In the genomic region with DNA sequence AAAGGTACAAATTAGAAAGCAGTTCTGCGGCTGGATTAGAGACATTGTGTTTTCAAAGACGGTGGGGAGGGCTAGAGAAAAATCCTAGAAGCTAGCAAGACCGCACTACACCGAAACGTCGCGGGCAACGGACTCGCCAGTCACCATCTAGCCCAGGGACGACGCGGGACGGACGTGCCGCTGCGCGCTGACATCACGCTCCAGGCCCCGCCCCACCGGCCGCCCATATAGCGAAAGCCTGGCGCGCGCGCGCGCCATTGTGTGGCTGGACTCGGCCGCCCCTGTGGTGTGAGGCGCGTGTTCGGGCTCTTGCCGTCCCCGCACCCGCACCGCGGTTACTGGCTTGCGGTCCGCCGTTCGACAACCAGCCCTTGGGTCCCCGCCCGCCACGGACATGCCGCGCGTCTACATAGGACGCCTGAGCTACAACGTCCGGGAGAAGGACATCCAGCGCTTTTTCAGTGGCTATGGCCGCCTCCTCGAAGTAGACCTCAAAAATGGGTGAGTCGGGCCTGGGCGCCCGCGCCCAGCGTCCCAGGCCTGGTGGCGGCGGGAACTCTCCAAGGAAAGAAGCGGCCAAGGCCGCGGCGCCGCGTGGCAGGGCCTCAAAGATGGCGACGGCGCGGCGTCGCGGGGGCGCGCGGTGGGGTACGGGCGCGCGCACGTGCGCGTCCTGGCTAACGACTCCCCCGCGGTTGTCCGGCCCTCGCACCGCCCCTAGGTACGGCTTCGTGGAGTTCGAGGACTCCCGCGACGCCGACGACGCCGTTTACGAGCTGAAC, we compare ENCODE assay signal across 8 cellular contexts. TPM values are rescaled to one million over a fixed set of nuclear protein-coding genes. Genes with fewer than 3 reads are reported as not detected.
DNase-seq lines count a peak whose midpoint lies in the region; ATAC-seq lines count a peak whose summit lies in the region.

TSS of gene SRSF6 (plus strand) at position 257 of the 782 bp plus-strand sequence. CDS start at position 395, 138 bp downstream.

- intact Hi-C loops in left colon (cut with DNase I, micrococcal nuclease), result no loop called here

- DNase-seq in Ammon's horn (ENCODE audit: low spot score) (peak; percentile 98), NCI-H460 (ENCODE audit: extremely low read depth, low read depth) (peak; percentile 90), left colon (peak; percentile 93 to 98)
- peak; percentile 92 to 93 for DNase-seq in activated CD4-positive, alpha-beta T cell treated with anti-CD3 and anti-CD28 coated beads for 4 hours
- DNase-seq in stimulated activated CD4-positive, alpha-beta T cell treated with anti-CD3 and anti-CD28 coated beads, Interleukin-1b, Interleukin-23, amount 100 ng/mL, for 4 hours (ENCODE audit: low read depth in 2 of 2), result peak; percentile 90 to 94

- H3K27ac ChIP-seq in cingulate gyrus (ENCODE audit: low read depth, low read length), result peak within 1 kb of the TSS; percentile 100

- ATAC-seq in GM19043 (IDR thresholded peaks at IDR 0.05; ENCODE audit: low read depth, unreplicated experiment) (peak; percentile 81), HG03354 (IDR thresholded peaks at IDR 0.05; ENCODE audit: poor library complexity, severe bottlenecking, unreplicated experiment) (peak; percentile 86), left colon (peak; percentile 91)

RNA-seq across cellular contexts. Expression of gene SRSF6, which starts in this region (rescaled TPM):
- 42.4 and 52.8 TPM in 2 replicates for total RNA-seq in NCI-H460 (2014; rRNA removed; shearing (Covaris generic))
- polyA plus RNA-seq in NCI-H460 (2014; cell fraction: nucleus; rRNA removed), result 114 and 132 TPM in 2 replicates
- 100 to 1,000 TPM; 109 to 116 TPM for total RNA-seq in left colon

Comparison
In these comparisons a context has a peak if more than half of its experiments do, and no peak if none do; other contexts are left out.
1. Peak in every context shown above with its lines: DNase-seq, ATAC-seq and H3K27ac ChIP-seq.